Comparison of ENCODE assay signal across 13 cellular contexts in genomic region chr7:116025098-116025809, GRCh38.
DNase-seq lines count a peak whose midpoint lies in the region; TF ChIP-seq lines count a peak whose summit lies in the region.
"Had no signal": no experiment of that assay in that cellular context is flagged by ENCODE, and none has a peak within 500 bp of the region (broad histone marks: within the 10 kb centered on the region; RNA-seq: fewer than 3 reads in every experiment).

No MANE protein-coding gene starts in this region.

- H3K27ac ChIP-seq in caudate nucleus (ENCODE audit: low read depth, low read length) = no peak overlapping the region

- DNase-seq in GDM1 (lab: John Stamatoyannopoulos, UW) = peak; percentile 7
- DNase-seq in OCI-M1 (lab: John Stamatoyannopoulos, UW) = peak; percentile 66
- DNase-seq in fibroblast of mammary gland (ENCODE audit: low read depth) = peak; percentile 41
- peak; percentile 46 for DNase-seq in non-pigmented ciliary epithelial cell (ENCODE audit: low read depth)
- no peak for DNase-seq in caudate nucleus (lab: John Stamatoyannopoulos, UW)
- DNase-seq in NK-92 treated with Interleukin-12 subunit alpha and Interleukin-12 subunit beta, amount 100 ng/mL, for 24 hours (lab: John Stamatoyannopoulos, UW) = no peak
- no peak for DNase-seq in activated naive CD4-positive, alpha-beta T cell treated with Interleukin-2 at 50 U/mL for 16 hours
- DNase-seq in anterior cingulate cortex (lab: John Stamatoyannopoulos, UW) = no peak
- DNase-seq: CD4-positive, alpha-beta T cell; heart right ventricle; NCI-H2081; stimulated activated CD4-positive, alpha-beta T cell treated with anti-CD3 and anti-CD28 coated beads, Interleukin-2, amount 100 ng/mL, for 24 hours; stimulated activated naive CD8-positive, alpha-beta T cell treated with anti-CD3 and anti-CD28 coated beads, Interleukin-15, amount 100 ng/mL, for 72 hours had no signal

- H3K4me3 ChIP-seq in fibroblast of mammary gland (ENCODE audit: control insufficient read depth, low read depth, low read length) = no peak overlapping the region
- H3K4me3 ChIP-seq: heart right ventricle had no signal

- no peak for TF ChIP-seq CTCF in fibroblast of mammary gland (conservative IDR thresholded peaks at IDR 0.05; ENCODE audit: control insufficient read depth, insufficient read depth, low read depth, low read length)

Comparison
In these comparisons a context has a peak if more than half of its experiments do, and no peak if none do; other contexts are left out.
1. DNase-seq: peak in GDM1 (single experiment), OCI-M1 (single experiment), fibroblast of mammary gland (single experiment) and non-pigmented ciliary epithelial cell (single experiment); none in caudate nucleus (0 of 61), NK-92 treated with Interleukin-12 subunit alpha and Interleukin-12 subunit beta, amount 100 ng/mL, for 24 hours (single experiment), activated naive CD4-positive, alpha-beta T cell treated with Interleukin-2 at 50 U/mL for 16 hours (single experiment) and anterior cingulate cortex (0 of 58).